ENCODE assay signal across 1 cellular context in the genomic region with DNA sequence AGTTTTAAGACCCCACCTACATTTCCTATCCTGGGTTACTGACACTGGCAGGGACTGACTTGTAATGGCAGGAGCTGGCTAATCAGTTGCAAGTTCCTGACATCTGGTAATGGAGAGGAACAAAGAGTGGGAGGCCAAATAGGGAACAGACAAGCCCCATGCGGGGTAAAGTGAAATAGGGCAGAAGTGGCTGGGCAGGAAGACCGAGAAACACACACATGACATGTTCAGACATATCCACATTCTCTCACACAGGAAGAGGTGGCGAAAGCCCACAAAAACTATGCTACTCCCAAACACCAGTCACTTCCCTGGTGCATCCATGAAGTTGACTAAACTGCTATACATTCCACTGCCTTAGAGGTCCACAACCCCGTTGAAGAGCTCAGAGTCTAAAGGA.
TF ChIP-seq lines count a peak whose summit lies in the region.

No MANE protein-coding gene starts in this region.

TF ChIP-seq in H1, 55 proteins besides CTCF, POLR2A, EP300 and RAD21 (continued from another document):
- TF ChIP-seq, protein P1, sequence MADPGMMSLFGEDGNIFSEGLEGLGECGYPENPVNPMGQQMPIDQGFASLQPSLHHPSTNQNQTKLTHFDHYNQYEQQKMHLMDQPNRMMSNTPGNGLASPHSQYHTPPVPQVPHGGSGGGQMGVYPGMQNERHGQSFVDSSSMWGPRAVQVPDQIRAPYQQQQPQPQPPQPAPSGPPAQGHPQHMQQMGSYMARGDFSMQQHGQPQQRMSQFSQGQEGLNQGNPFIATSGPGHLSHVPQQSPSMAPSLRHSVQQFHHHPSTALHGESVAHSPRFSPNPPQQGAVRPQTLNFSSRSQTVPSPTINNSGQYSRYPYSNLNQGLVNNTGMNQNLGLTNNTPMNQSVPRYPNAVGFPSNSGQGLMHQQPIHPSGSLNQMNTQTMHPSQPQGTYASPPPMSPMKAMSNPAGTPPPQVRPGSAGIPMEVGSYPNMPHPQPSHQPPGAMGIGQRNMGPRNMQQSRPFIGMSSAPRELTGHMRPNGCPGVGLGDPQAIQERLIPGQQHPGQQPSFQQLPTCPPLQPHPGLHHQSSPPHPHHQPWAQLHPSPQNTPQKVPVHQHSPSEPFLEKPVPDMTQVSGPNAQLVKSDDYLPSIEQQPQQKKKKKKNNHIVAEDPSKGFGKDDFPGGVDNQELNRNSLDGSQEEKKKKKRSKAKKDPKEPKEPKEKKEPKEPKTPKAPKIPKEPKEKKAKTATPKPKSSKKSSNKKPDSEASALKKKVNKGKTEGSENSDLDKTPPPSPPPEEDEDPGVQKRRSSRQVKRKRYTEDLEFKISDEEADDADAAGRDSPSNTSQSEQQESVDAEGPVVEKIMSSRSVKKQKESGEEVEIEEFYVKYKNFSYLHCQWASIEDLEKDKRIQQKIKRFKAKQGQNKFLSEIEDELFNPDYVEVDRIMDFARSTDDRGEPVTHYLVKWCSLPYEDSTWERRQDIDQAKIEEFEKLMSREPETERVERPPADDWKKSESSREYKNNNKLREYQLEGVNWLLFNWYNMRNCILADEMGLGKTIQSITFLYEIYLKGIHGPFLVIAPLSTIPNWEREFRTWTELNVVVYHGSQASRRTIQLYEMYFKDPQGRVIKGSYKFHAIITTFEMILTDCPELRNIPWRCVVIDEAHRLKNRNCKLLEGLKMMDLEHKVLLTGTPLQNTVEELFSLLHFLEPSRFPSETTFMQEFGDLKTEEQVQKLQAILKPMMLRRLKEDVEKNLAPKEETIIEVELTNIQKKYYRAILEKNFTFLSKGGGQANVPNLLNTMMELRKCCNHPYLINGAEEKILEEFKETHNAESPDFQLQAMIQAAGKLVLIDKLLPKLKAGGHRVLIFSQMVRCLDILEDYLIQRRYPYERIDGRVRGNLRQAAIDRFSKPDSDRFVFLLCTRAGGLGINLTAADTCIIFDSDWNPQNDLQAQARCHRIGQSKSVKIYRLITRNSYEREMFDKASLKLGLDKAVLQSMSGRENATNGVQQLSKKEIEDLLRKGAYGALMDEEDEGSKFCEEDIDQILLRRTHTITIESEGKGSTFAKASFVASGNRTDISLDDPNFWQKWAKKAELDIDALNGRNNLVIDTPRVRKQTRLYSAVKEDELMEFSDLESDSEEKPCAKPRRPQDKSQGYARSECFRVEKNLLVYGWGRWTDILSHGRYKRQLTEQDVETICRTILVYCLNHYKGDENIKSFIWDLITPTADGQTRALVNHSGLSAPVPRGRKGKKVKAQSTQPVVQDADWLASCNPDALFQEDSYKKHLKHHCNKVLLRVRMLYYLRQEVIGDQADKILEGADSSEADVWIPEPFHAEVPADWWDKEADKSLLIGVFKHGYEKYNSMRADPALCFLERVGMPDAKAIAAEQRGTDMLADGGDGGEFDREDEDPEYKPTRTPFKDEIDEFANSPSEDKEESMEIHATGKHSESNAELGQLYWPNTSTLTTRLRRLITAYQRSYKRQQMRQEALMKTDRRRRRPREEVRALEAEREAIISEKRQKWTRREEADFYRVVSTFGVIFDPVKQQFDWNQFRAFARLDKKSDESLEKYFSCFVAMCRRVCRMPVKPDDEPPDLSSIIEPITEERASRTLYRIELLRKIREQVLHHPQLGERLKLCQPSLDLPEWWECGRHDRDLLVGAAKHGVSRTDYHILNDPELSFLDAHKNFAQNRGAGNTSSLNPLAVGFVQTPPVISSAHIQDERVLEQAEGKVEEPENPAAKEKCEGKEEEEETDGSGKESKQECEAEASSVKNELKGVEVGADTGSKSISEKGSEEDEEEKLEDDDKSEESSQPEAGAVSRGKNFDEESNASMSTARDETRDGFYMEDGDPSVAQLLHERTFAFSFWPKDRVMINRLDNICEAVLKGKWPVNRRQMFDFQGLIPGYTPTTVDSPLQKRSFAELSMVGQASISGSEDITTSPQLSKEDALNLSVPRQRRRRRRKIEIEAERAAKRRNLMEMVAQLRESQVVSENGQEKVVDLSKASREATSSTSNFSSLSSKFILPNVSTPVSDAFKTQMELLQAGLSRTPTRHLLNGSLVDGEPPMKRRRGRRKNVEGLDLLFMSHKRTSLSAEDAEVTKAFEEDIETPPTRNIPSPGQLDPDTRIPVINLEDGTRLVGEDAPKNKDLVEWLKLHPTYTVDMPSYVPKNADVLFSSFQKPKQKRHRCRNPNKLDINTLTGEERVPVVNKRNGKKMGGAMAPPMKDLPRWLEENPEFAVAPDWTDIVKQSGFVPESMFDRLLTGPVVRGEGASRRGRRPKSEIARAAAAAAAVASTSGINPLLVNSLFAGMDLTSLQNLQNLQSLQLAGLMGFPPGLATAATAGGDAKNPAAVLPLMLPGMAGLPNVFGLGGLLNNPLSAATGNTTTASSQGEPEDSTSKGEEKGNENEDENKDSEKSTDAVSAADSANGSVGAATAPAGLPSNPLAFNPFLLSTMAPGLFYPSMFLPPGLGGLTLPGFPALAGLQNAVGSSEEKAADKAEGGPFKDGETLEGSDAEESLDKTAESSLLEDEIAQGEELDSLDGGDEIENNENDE (IDR thresholded peaks at IDR 0.05; ENCODE audit: insufficient replicate concordance, low read length), result no peak
- no peak for TF ChIP-seq CTBP2 (IDR thresholded peaks at IDR 0.05; ENCODE audit: borderline replicate concordance, insufficient read depth, insufficient read length, low read length)
- TF ChIP-seq, protein P2, sequence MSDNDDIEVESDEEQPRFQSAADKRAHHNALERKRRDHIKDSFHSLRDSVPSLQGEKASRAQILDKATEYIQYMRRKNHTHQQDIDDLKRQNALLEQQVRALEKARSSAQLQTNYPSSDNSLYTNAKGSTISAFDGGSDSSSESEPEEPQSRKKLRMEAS (IDR thresholded peaks at IDR 0.05), result no peak
